8 cellular contexts compared by ENCODE assay signal in the genomic region with DNA sequence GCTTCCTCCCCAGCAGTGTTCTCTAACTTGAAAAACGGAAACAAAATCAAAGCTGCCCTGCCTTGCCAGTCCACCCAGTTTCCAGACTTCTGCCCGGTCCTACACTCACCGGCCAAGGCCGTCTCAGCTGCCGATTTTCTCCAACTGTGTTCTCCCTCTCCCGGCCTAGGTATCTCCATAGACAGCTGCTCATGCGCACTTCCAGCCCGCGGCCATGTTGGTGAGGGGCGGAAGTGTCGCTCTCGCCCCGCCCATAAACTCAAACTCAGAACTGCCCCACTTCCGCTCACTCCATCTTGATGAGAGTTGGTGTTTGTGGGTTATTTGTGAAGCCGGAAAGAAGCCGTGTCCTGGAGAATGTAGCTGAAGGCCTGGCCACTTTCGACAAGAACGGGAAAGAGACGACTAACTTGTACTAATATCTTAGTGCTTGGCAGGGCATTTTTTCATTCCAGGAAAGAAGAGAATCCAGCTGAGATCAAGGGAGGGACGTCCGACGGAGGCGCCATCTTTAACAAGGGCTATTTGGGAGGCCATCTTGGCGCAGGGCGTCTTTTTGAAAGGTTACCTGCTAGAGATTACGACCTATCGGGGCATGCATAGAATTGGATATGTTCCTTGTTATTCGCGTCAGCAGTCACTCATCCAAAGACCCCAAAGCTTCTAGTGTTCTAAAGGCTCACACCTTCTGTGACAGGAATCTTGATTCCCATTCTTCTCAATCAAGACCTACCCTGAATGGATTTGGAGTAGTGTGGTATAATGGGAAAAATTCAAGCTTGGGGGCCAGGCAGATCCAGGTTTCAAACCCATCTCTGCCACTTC. TPM values are rescaled to one million over a fixed set of nuclear protein-coding genes. Genes with fewer than 3 reads are reported as not detected.
DNase-seq lines count a peak whose midpoint lies in the region; ATAC-seq and TF ChIP-seq lines count a peak whose summit lies in the region.

A gene with protein sequence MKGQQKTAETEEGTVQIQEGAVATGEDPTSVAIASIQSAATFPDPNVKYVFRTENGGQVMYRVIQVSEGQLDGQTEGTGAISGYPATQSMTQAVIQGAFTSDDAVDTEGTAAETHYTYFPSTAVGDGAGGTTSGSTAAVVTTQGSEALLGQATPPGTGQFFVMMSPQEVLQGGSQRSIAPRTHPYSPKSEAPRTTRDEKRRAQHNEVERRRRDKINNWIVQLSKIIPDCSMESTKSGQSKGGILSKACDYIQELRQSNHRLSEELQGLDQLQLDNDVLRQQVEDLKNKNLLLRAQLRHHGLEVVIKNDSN (minus strand): TSS at position 229 of the 825 bp plus-strand sequence. CDS start 2,702 bp downstream, outside the sequence.

- H3K27ac Mint-ChIP-seq in activated naive CD4-positive, alpha-beta T cell treated with anti-CD3 and anti-CD28 coated beads for 36 hours, result peak within 1 kb of the TSS; percentile 99

- H3K9me3 Mint-ChIP-seq in activated naive CD4-positive, alpha-beta T cell treated with anti-CD3 and anti-CD28 coated beads for 36 hours, result no peaks in the 10 kb centered on the region

- CTCF ChIA-PET in activated naive CD4-positive, alpha-beta T cell treated with anti-CD3 and anti-CD28 coated beads for 36 hours (lab: Charles Lee), result interaction anchor here (0.7 to 11.2 kb wide), 7 partner anchors 14 to 320 kb away, joined by 3 to 135 read pairs (median 5); a partner anchor contains a TSS

- 0 to 5% methylated on average over 4 to 14 of the region's 29 CpGs for WGBS in gastroesophageal sphincter (ENCODE audit: low coverage in 1 of 2), 2 donors

- peaks cover 33% of the 10 kb centered on the region for H3K36me3 Mint-ChIP-seq in activated naive CD4-positive, alpha-beta T cell treated with anti-CD3 and anti-CD28 coated beads for 36 hours (ENCODE audit: low read depth)

- peak; percentile 98 for ATAC-seq in gastroesophageal sphincter

- H3K27ac ChIP-seq in gastroesophageal sphincter, result peak within 1 kb of the TSS; percentile 88 to 97 (median 94)

- H3K4me3 ChIP-seq in HFF-Myc (replicated peaks; ENCODE audit: low read depth, low read length), result peak within 1 kb of the TSS; percentile 91
- peak within 1 kb of the TSS; percentile 90 to 94 for H3K4me3 ChIP-seq in gastroesophageal sphincter

- H3K4me3 Mint-ChIP-seq in activated naive CD4-positive, alpha-beta T cell treated with anti-CD3 and anti-CD28 coated beads for 36 hours, result peak within 1 kb of the TSS; percentile 88

- peaks cover 0 to 26% of the 10 kb centered on the region in 2 donors for H3K36me3 ChIP-seq in gastroesophageal sphincter

- TF ChIP-seq CTCF in HFF-Myc (IDR thresholded peaks at IDR 0.05; ENCODE audit: low read depth, low read length, missing control alignments) (no peak), gastroesophageal sphincter (IDR thresholded peaks at IDR 0.05) (no peak)

- intact Hi-C loops in activated naive CD4-positive, alpha-beta T cell treated with anti-CD3 and anti-CD28 coated beads for 36 hours (cut with micrococcal nuclease), result loop anchor here (1.0 to 2.0 kb wide), 7 partner anchors 22 to 156 kb away; a partner anchor contains a TSS

- peaks cover 0 to 35% (median 8%) of the 10 kb centered on the region in 3 donors for H3K4me1 ChIP-seq in gastroesophageal sphincter

- no peaks in the 10 kb centered on the region for H3K27me3 Mint-ChIP-seq in activated naive CD4-positive, alpha-beta T cell treated with anti-CD3 and anti-CD28 coated beads for 36 hours (ENCODE audit: low read depth)

- no peaks in the 10 kb centered on the region for H3K27me3 ChIP-seq in gastroesophageal sphincter

- peak; percentile 37 to 58 for TF ChIP-seq POLR2A in gastroesophageal sphincter (IDR thresholded peaks at IDR 0.05)

- DNase-seq in GF-D8 (lab: John Stamatoyannopoulos, UW), result peak; percentile 78
- peak; percentile 80 for DNase-seq in HFF-Myc (ENCODE audit: extremely low read depth, low read depth)
- peak; percentile 99 for DNase-seq in NAMALWA (ENCODE audit: low spot score)
- peak; percentile 97 for DNase-seq in SK-N-DZ (ENCODE audit: low spot score)
- peak; percentile 95 for DNase-seq in activated naive CD4-positive, alpha-beta T cell treated with anti-CD3 and anti-CD28 coated beads for 36 hours
- DNase-seq in non-pigmented ciliary epithelial cell (ENCODE audit: low read depth), result peak; percentile 81
- DNase-seq in superior temporal gyrus (ENCODE audit: extremely low spot score), result peak; percentile 99

- peaks cover 32% of the 10 kb centered on the region for H3K4me1 Mint-ChIP-seq in activated naive CD4-positive, alpha-beta T cell treated with anti-CD3 and anti-CD28 coated beads for 36 hours (ENCODE audit: low read depth)

- no peaks in the 10 kb centered on the region for H3K9me3 ChIP-seq in gastroesophageal sphincter

- no peak for TF ChIP-seq EP300 in gastroesophageal sphincter (IDR thresholded peaks at IDR 0.05)

RNA-seq across cellular contexts. Expression of the gene that starts here (rescaled TPM):
- polyA plus RNA-seq in SK-N-DZ (2014; cell fraction: cytosol; rRNA removed), result 77.6 and 80.5 TPM in 2 replicates
- 296 and 346 TPM in 2 replicates for polyA plus RNA-seq in SK-N-DZ (2014; cell fraction: nucleus; rRNA removed)
- total RNA-seq in activated naive CD4-positive, alpha-beta T cell treated with anti-CD3 and anti-CD28 coated beads for 36 hours, result 10 to 100 TPM; 43.7 to 44.2 TPM
- 10 to 100 TPM; 50.9 to 79.4 (median 60.5) TPM for total RNA-seq in gastroesophageal sphincter

Comparison
In these comparisons a context has a peak if more than half of its experiments do, and no peak if none do; other contexts are left out.
1. Peak in every context shown above with its lines: DNase-seq, ATAC-seq, H3K4me3 ChIP-seq and H3K27ac ChIP-seq.